In the genomic region with DNA sequence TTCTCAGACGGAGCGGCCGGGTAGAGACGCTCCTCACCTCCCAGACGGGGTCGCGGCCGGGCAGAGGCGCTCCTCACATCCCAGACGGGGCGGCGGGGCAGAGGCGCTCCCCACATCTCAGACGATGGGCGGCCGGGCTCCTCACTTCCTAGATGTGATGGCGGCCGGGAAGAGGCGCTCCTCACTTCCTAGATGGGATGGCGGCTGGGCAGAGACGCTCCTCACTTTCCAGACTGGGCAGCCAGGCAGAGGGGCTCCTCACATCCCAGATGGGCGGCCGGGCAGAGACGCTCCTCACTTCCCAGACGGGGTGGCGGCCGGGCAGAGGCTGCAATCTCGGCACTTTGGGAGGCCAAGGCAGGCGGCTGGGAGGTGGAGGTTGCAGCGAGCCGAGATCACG, we compare ENCODE assay signal across 2 cellular contexts. TPM values are rescaled to one million over a fixed set of nuclear protein-coding genes. Genes with fewer than 3 reads are reported as not detected.
"Had no signal": no experiment of that assay in that cellular context is flagged by ENCODE, and none has a peak within 500 bp of the region (broad histone marks: within the 10 kb centered on the region; RNA-seq: fewer than 3 reads in every experiment).

No MANE protein-coding gene starts in this region.

RNA-seq across cellular contexts. Expression of a gene that starts 29.0 kb away (rescaled TPM):
- total RNA-seq: G401, GM12878 had no signal
- polyA plus RNA-seq: GM12878 had no signal
